ENCODE assay signal across 8 cellular contexts in the genomic region with DNA sequence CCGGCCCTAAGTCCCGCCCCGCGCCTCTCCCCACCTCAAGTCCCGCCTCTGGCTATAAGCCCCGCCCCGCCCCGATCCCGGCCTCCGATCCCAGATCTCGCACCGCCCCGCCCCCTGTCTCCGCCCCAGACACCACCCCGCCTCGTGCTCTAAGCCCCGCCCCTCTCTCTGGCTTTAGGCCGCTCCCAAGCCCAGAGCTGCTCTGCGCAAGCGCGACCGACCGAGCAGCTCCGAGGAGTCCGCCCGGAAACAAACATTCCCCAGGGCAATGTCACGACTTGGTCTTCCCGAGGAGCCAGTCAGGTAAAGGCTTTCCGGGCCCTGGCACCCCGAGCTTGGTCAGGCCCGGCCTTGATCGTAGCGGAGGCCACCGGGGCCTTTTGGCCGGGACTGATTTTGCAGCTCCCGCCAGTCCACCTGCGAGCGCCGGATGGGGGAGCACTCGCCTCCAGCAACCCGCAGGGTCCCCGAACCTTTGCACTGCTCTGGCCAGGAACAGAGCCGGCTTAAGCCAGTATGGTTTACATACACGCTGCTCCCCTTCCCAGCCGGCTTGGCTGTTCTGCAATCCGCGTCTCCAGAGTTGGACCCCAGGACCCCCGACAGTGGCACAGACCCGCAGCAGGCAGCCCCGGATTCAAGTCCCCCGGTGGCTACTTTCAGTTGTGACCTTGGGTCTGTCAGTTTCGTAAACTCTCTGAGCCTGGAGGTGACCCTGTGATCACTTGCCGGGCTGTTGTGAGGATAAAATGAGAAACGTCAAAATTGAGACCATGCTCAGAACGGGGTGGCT. TPM values are rescaled to one million over a fixed set of nuclear protein-coding genes. Genes with fewer than 3 reads are reported as not detected.
DNase-seq lines count a peak whose midpoint lies in the region; ATAC-seq and TF ChIP-seq lines count a peak whose summit lies in the region.

Gene NUDT7, plus strand, starts transcription at position 200 of the 793 bp plus-strand sequence. Its CDS starts 69 bp downstream, at position 269.

- H3K4me3 Mint-ChIP-seq in activated T-helper 1 cell treated with anti-CD3 and anti-CD28 coated beads, Interleukin-12 subunit alpha, Interleukin-12 subunit beta, Interleukin-2, Interleukin-4 antibody, amounts not matched to agents 30 ng/mL and 10 ng/mL and 1 ng/mL, durations not matched to agents 14 hours and 24 hours and 36 hours, result peak within 1 kb of the TSS; percentile 84
- H3K4me3 Mint-ChIP-seq in naive thymus-derived CD4-positive, alpha-beta T cell, result peak within 1 kb of the TSS; percentile 86 to 94 (median 90)
- H3K4me3 Mint-ChIP-seq in stimulated activated memory B cell treated with anti-CD40 and anti-IgM and Interleukin-4, amounts not matched to agents 10 μg/mL and 1 μg/mL and 100 μg/mL, for 72 hours, result peak within 1 kb of the TSS; percentile 93

- H3K27me3 ChIP-seq in DND-41 (ENCODE audit: insufficient read depth, low read length, poor library complexity), result no peaks in the 10 kb centered on the region
- H3K27me3 ChIP-seq in PC-9 (ENCODE audit: insufficient read depth, low read depth), result 0 out of 2 replicates have a peak, but pooled peaks cover 4% of the 10 kb centered on the region
- H3K27me3 ChIP-seq in fibroblast of lung (ENCODE audit: control insufficient read depth, insufficient read depth, low read length), result no peaks in the 10 kb centered on the region
- no peaks in the 10 kb centered on the region for H3K27me3 ChIP-seq in naive thymus-derived CD4-positive, alpha-beta T cell (ENCODE audit: control insufficient read depth in 2 of 2, insufficient read depth in 2 of 2, low read length in 2 of 2)

- H3K36me3 Mint-ChIP-seq in activated T-helper 1 cell treated with anti-CD3 and anti-CD28 coated beads, Interleukin-12 subunit alpha, Interleukin-12 subunit beta, Interleukin-2, Interleukin-4 antibody, amounts not matched to agents 30 ng/mL and 10 ng/mL and 1 ng/mL, durations not matched to agents 14 hours and 24 hours and 36 hours (ENCODE audit: low read depth), result peaks cover 4% of the 10 kb centered on the region
- H3K36me3 Mint-ChIP-seq in naive thymus-derived CD4-positive, alpha-beta T cell, result peaks cover 6 to 17% (median 8%) of the 10 kb centered on the region in 5 donors
- peaks cover 8% of the 10 kb centered on the region for H3K36me3 Mint-ChIP-seq in stimulated activated memory B cell treated with anti-CD40 and anti-IgM and Interleukin-4, amounts not matched to agents 10 μg/mL and 1 μg/mL and 100 μg/mL, for 72 hours

- H3K36me3 ChIP-seq in DND-41 (ENCODE audit: insufficient read depth, low read length) (no peaks in the 10 kb centered on the region), PC-9 (ENCODE audit: low read depth) (no peaks in the 10 kb centered on the region), fibroblast of lung (ENCODE audit: control insufficient read depth, insufficient read depth, low read length) (no peaks in the 10 kb centered on the region)
- H3K36me3 ChIP-seq in naive thymus-derived CD4-positive, alpha-beta T cell (ENCODE audit: control insufficient read depth in 2 of 3, insufficient read depth in 3 of 3, low read length in 3 of 3), result no peaks in the 10 kb centered on the region

- BruUV-seq in PC-9 (replicated peaks; lab: Mats Ljungman, UMichigan), result no TSS peak

- intact Hi-C loops in PC-9 (cut with micrococcal nuclease; ENCODE audit: unreplicated experiment), result no loop called here
- intact Hi-C loops in activated T-helper 1 cell treated with anti-CD3 and anti-CD28 coated beads, Interleukin-12 subunit alpha, Interleukin-12 subunit beta, Interleukin-2, Interleukin-4 antibody, amounts not matched to agents 30 ng/mL and 10 ng/mL and 1 ng/mL, durations not matched to agents 14 hours and 24 hours and 36 hours (cut with micrococcal nuclease), result loop anchor here (1.0 to 5.0 kb wide), 5 partner anchors 10 to 531 kb away; partner anchors contain the start of genes MON1B and WWOX
- intact Hi-C loops in naive thymus-derived CD4-positive, alpha-beta T cell (cut with micrococcal nuclease), result loop anchor here (1.0 to 2.0 kb wide), 6 partner anchors 48 to 532 kb away; partner anchors contain the start of gene WWOX (in 2 of the 2)

- no peaks in the 10 kb centered on the region for H3K9me2 ChIP-seq in PC-9 (ENCODE audit: insufficient read depth)

- no peaks in the 10 kb centered on the region for H3K9me3 ChIP-seq in DND-41 (ENCODE audit: insufficient read depth, low read length, severe bottlenecking)
- H3K9me3 ChIP-seq in PC-9 (ENCODE audit: insufficient read depth, low read depth), result no peaks in the 10 kb centered on the region
- H3K9me3 ChIP-seq in fibroblast of lung (ENCODE audit: control insufficient read depth, insufficient read depth, low read depth, low read length), result no peaks in the 10 kb centered on the region
- H3K9me3 ChIP-seq in naive thymus-derived CD4-positive, alpha-beta T cell (ENCODE audit: control insufficient read depth in 2 of 3, low read length in 3 of 3), result no peaks in the 10 kb centered on the region

- peak; percentile 40 for TF ChIP-seq CTCF in DND-41 (IDR thresholded peaks at IDR 0.05; ENCODE audit: borderline replicate concordance, extremely low read depth, low read length, poor library complexity, severe bottlenecking)
- TF ChIP-seq CTCF in PC-9 (conservative IDR thresholded peaks at IDR 0.05), result no peak
- peak in 1 of 2 donors; percentile 21 for TF ChIP-seq CTCF in fibroblast of lung (conservative IDR thresholded peaks at IDR 0.05 in 1 of 2, IDR thresholded peaks at IDR 0.05 in 1 of 2; ENCODE audit: low read depth in 1 of 2, low read length in 2 of 2)

- peaks cover 6% of the 10 kb centered on the region for H3K9me3 Mint-ChIP-seq in activated T-helper 1 cell treated with anti-CD3 and anti-CD28 coated beads, Interleukin-12 subunit alpha, Interleukin-12 subunit beta, Interleukin-2, Interleukin-4 antibody, amounts not matched to agents 30 ng/mL and 10 ng/mL and 1 ng/mL, durations not matched to agents 14 hours and 24 hours and 36 hours
- H3K9me3 Mint-ChIP-seq in naive thymus-derived CD4-positive, alpha-beta T cell, result peaks cover 0 to 5% (median 0%) of the 10 kb centered on the region in 11 donors
- H3K9me3 Mint-ChIP-seq in stimulated activated memory B cell treated with anti-CD40 and anti-IgM and Interleukin-4, amounts not matched to agents 10 μg/mL and 1 μg/mL and 100 μg/mL, for 72 hours, result peaks cover 3% of the 10 kb centered on the region

- POLR2A ChIA-PET in PC-9 (lab: Charles Lee; ENCODE audit: unreplicated experiment), result no interaction called here
- POLR2A ChIA-PET in naive thymus-derived CD4-positive, alpha-beta T cell (lab: Charles Lee), result no interaction called here

- H3K27ac Mint-ChIP-seq in activated T-helper 1 cell treated with anti-CD3 and anti-CD28 coated beads, Interleukin-12 subunit alpha, Interleukin-12 subunit beta, Interleukin-2, Interleukin-4 antibody, amounts not matched to agents 30 ng/mL and 10 ng/mL and 1 ng/mL, durations not matched to agents 14 hours and 24 hours and 36 hours, result peak within 1 kb of the TSS; percentile 77
- peak within 1 kb of the TSS; percentile 51 to 91 (median 85) for H3K27ac Mint-ChIP-seq in naive thymus-derived CD4-positive, alpha-beta T cell
- H3K27ac Mint-ChIP-seq in stimulated activated memory B cell treated with anti-CD40 and anti-IgM and Interleukin-4, amounts not matched to agents 10 μg/mL and 1 μg/mL and 100 μg/mL, for 72 hours, result peak within 1 kb of the TSS; percentile 83

- H3K9ac ChIP-seq in DND-41 (ENCODE audit: low read depth, low read length), result peak within 1 kb of the TSS; percentile 91
- peak within 1 kb of the TSS; percentile 86 for H3K9ac ChIP-seq in fibroblast of lung (ENCODE audit: insufficient read depth, low read length)

- CTCF ChIA-PET in PC-9 (lab: Charles Lee), result no interaction called here
- CTCF ChIA-PET in naive thymus-derived CD4-positive, alpha-beta T cell (lab: Charles Lee), result interaction anchor here (1.0 kb wide), 1 partner anchor 49 kb away, joined by 3 read pairs; no protein-coding TSS in a partner anchor

- peaks cover 13% of the 10 kb centered on the region for H3K4me1 Mint-ChIP-seq in activated T-helper 1 cell treated with anti-CD3 and anti-CD28 coated beads, Interleukin-12 subunit alpha, Interleukin-12 subunit beta, Interleukin-2, Interleukin-4 antibody, amounts not matched to agents 30 ng/mL and 10 ng/mL and 1 ng/mL, durations not matched to agents 14 hours and 24 hours and 36 hours (ENCODE audit: low read depth)
- H3K4me1 Mint-ChIP-seq in naive thymus-derived CD4-positive, alpha-beta T cell, result peaks cover 7 to 21% (median 15%) of the 10 kb centered on the region in 7 donors
- peaks cover 16% of the 10 kb centered on the region for H3K4me1 Mint-ChIP-seq in stimulated activated memory B cell treated with anti-CD40 and anti-IgM and Interleukin-4, amounts not matched to agents 10 μg/mL and 1 μg/mL and 100 μg/mL, for 72 hours

- DNase-seq in DND-41, result peak; percentile 97
- peak; percentile 88 for DNase-seq in KBM-7
- DNase-seq in PC-9, result peak; percentile 70 to 76
- DNase-seq in activated T-helper 1 cell treated with anti-CD3 and anti-CD28 coated beads, Interleukin-12 subunit alpha, Interleukin-12 subunit beta, Interleukin-2, Interleukin-4 antibody, amounts not matched to agents 30 ng/mL and 10 ng/mL and 1 ng/mL, durations not matched to agents 14 hours and 24 hours and 36 hours (ENCODE audit: low spot score), result peak; percentile 91
- DNase-seq in fibroblast of lung (ENCODE audit: low read depth in 2 of 2), result peak; percentile 94 to 97
- DNase-seq in naive thymus-derived CD4-positive, alpha-beta T cell, result peak; percentile 78 to 98 (median 88)

- H4K20me1 ChIP-seq in DND-41 (ENCODE audit: insufficient read depth, low read length), result no peaks in the 10 kb centered on the region
- no peaks in the 10 kb centered on the region for H4K20me1 ChIP-seq in PC-9 (ENCODE audit: insufficient read depth)
- no peaks in the 10 kb centered on the region for H4K20me1 ChIP-seq in fibroblast of lung (ENCODE audit: control insufficient read depth, extremely low read depth, insufficient read depth, low read length)

- peak within 1 kb of the TSS; percentile 100 for H2AFZ ChIP-seq in DND-41 (ENCODE audit: low read depth, low read length)
- peak within 1 kb of the TSS; percentile 89 for H2AFZ ChIP-seq in PC-9
- H2AFZ ChIP-seq in fibroblast of lung (ENCODE audit: low read length), result peak within 1 kb of the TSS; percentile 97

- H3K4me1 ChIP-seq in DND-41 (ENCODE audit: insufficient read depth, low read length), result peaks cover 20% of the 10 kb centered on the region
- 0 out of 2 replicates have a peak, but pooled peaks cover 3% of the 10 kb centered on the region for H3K4me1 ChIP-seq in PC-9 (replicated peaks; ENCODE audit: insufficient read depth)
- H3K4me1 ChIP-seq in fibroblast of lung (ENCODE audit: control insufficient read depth, extremely low read depth, insufficient read depth, low read length), result peaks cover 6% of the 10 kb centered on the region
- peaks cover 5 to 9% of the 10 kb centered on the region in 2 donors for H3K4me1 ChIP-seq in naive thymus-derived CD4-positive, alpha-beta T cell (ENCODE audit: control insufficient read depth in 2 of 2, insufficient read depth in 2 of 2, low read length in 2 of 2)

- peak; percentile 90 for ATAC-seq in DND-41 (ENCODE audit: insufficient read depth, low read depth)
- ATAC-seq in GM21717 (IDR thresholded peaks at IDR 0.05; ENCODE audit: unreplicated experiment), result peak; percentile 89
- peak; percentile 98 for ATAC-seq in naive thymus-derived CD4-positive, alpha-beta T cell
- ATAC-seq in stimulated activated memory B cell treated with anti-CD40 and anti-IgM and Interleukin-4, amounts not matched to agents 10 μg/mL and 1 μg/mL and 100 μg/mL, for 72 hours, result peak; percentile 97

- peak within 1 kb of the TSS; percentile 48 to 96 for H3K4me3 ChIP-seq in DND-41 (ENCODE audit: low read depth in 1 of 2, low read length in 2 of 2)
- peak within 1 kb of the TSS; percentile 60 for H3K4me3 ChIP-seq in PC-9
- H3K4me3 ChIP-seq in fibroblast of lung (replicated peaks in 1 of 4; ENCODE audit: control extremely low read depth in 1 of 4, insufficient read depth in 1 of 4, low read depth in 3 of 4, low read length in 4 of 4), result peak within 1 kb of the TSS; percentile 71 to 92 (median 88)
- H3K4me3 ChIP-seq in naive thymus-derived CD4-positive, alpha-beta T cell (ENCODE audit: low read length), result peak within 1 kb of the TSS; percentile 76

- H3K4me2 ChIP-seq in DND-41 (ENCODE audit: insufficient read depth, low read length), result peak within 1 kb of the TSS; percentile 91
- peak within 1 kb of the TSS; percentile 88 for H3K4me2 ChIP-seq in PC-9
- peak within 1 kb of the TSS; percentile 98 for H3K4me2 ChIP-seq in fibroblast of lung (ENCODE audit: extremely low read depth, insufficient read depth, low read length)

- in situ Hi-C loops in KBM-7 (cut with MboI; ENCODE audit: low pct_unique_long_range_greater_than_20kb, low sequenced_read_pairs), result no loop called here

- H3K79me2 ChIP-seq in DND-41 (ENCODE audit: insufficient read depth, low read length) (no peaks in the 10 kb centered on the region; the same call in 1 of the 2 replicates), PC-9 (ENCODE audit: low read depth) (no peaks in the 10 kb centered on the region), fibroblast of lung (ENCODE audit: control insufficient read depth, insufficient read depth, low read length) (no peaks in the 10 kb centered on the region)

- H3K27me3 Mint-ChIP-seq in activated T-helper 1 cell treated with anti-CD3 and anti-CD28 coated beads, Interleukin-12 subunit alpha, Interleukin-12 subunit beta, Interleukin-2, Interleukin-4 antibody, amounts not matched to agents 30 ng/mL and 10 ng/mL and 1 ng/mL, durations not matched to agents 14 hours and 24 hours and 36 hours (ENCODE audit: insufficient read depth), result no peaks in the 10 kb centered on the region
- H3K27me3 Mint-ChIP-seq in naive thymus-derived CD4-positive, alpha-beta T cell, result no peaks in the 10 kb centered on the region
- H3K27me3 Mint-ChIP-seq in stimulated activated memory B cell treated with anti-CD40 and anti-IgM and Interleukin-4, amounts not matched to agents 10 μg/mL and 1 μg/mL and 100 μg/mL, for 72 hours, result no peaks in the 10 kb centered on the region

- H3F3A ChIP-seq in PC-9 (ENCODE audit: insufficient read depth, low read depth), result no peaks in the 10 kb centered on the region

- H3K27ac ChIP-seq in DND-41 (ENCODE audit: low read length) (peak within 1 kb of the TSS; percentile 75), PC-9 (no peak within 1 kb of the TSS), fibroblast of lung (ENCODE audit: insufficient read depth, low read length) (peak within 1 kb of the TSS; percentile 87)
- peak within 1 kb of the TSS; percentile 71 for H3K27ac ChIP-seq in naive thymus-derived CD4-positive, alpha-beta T cell (ENCODE audit: low read depth, low read length)

RNA-seq across cellular contexts. Expression of gene NUDT7, which starts in this region (rescaled TPM):
- total RNA-seq in PC-9 (2021) (not detected in 2 replicates), fibroblast of lung (8.7 and 21.5 TPM in 2 replicates)
- 4.3 and 5.6 TPM in 2 replicates for total RNA-seq in activated T-helper 1 cell treated with anti-CD3 and anti-CD28 coated beads, Interleukin-12 subunit alpha, Interleukin-12 subunit beta, Interleukin-2, Interleukin-4 antibody, amounts not matched to agents 30 ng/mL and 10 ng/mL and 1 ng/mL, durations not matched to agents 14 hours and 24 hours and 36 hours
- polyA plus RNA-seq in fibroblast of lung, result 13.7 and 15.2 TPM in 2 replicates
- 7.5 and 8.2 TPM in 2 replicates for polyA plus RNA-seq in fibroblast of lung (2012)
- polyA minus RNA-seq in fibroblast of lung (ENCODE audit: low replicate concordance), result 2.3 and 3.1 TPM in 2 replicates
- 10 to 100 TPM in 2 of 5 experiments, 1 to 10 TPM in 3; 2.1 to 10.9 (median 8.2) TPM for total RNA-seq in naive thymus-derived CD4-positive, alpha-beta T cell
- 10 to 100 TPM; 10.6 to 22.8 TPM for polyA plus RNA-seq in naive thymus-derived CD4-positive, alpha-beta T cell

Comparison
In these comparisons a context has a peak if more than half of its experiments do, and no peak if none do; other contexts are left out.
1. Peak in DNase-seq, H3K4me3 ChIP-seq and H3K4me2 ChIP-seq in PC-9; RNA of the gene not detected or under 1 TPM.